1 cellular context compared by ENCODE assay signal in genomic region chr9:127406799-127407504, GRCh38.
TF ChIP-seq lines count a peak whose summit lies in the region.

No MANE protein-coding gene starts in this region.

TF ChIP-seq in WTC11, 78 proteins besides CTCF, POLR2A, EP300 and RAD21 (continued from another document):
- no peak for TF ChIP-seq STAT6 (CRISPR knock-in tag; conservative IDR thresholded peaks at IDR 0.05; ENCODE audit: low read depth)
- no peak for TF ChIP-seq NR2C2 (CRISPR knock-in tag; IDR thresholded peaks at IDR 0.05)
- TF ChIP-seq ZNF121 (CRISPR knock-in tag; IDR thresholded peaks at IDR 0.05): no peak
- no peak for TF ChIP-seq MAX (CRISPR knock-in tag; IDR thresholded peaks at IDR 0.05)
- TF ChIP-seq HMGXB4 (CRISPR knock-in tag; IDR thresholded peaks at IDR 0.05): no peak
- no peak for TF ChIP-seq MXD4 (CRISPR knock-in tag; IDR thresholded peaks at IDR 0.05; ENCODE audit: borderline replicate concordance)
- no peak for TF ChIP-seq AFF4 (CRISPR knock-in tag; IDR thresholded peaks at IDR 0.05; ENCODE audit: borderline replicate concordance)
- TF ChIP-seq GTF2I (CRISPR knock-in tag; conservative IDR thresholded peaks at IDR 0.05): no peak
- no peak for TF ChIP-seq NFATC4 (CRISPR knock-in tag; IDR thresholded peaks at IDR 0.05)
- TF ChIP-seq ZNF232 (CRISPR knock-in tag; IDR thresholded peaks at IDR 0.05): no peak
